In the genomic region with DNA sequence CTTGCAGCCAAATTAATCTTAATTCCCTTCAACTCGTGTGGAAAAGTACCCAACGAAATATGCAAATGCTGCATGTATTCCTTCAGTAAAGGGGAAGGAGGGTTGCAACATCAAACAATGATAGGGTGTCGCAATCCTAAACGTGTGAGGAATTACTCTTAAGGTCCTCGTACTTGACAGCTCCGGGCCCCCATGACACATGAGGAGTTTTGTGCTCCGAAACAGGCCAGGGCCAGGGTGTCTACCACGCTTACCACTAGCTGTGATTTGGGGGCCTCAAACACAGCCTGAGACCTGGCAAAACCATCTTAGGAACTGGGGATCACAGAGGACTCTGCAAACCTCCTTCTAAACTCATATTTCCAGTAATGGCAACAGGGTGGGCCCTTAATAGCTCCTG, we compare ENCODE assay signal across 14 cellular contexts. TPM values are rescaled to one million over a fixed set of nuclear protein-coding genes. Genes with fewer than 3 reads are reported as not detected.
DNase-seq lines count a peak whose midpoint lies in the region; ATAC-seq and TF ChIP-seq lines count a peak whose summit lies in the region.
"Had no signal": no experiment of that assay in that cellular context is flagged by ENCODE, and none has a peak within 500 bp of the region (broad histone marks: within the 10 kb centered on the region; RNA-seq: fewer than 3 reads in every experiment).

No MANE protein-coding gene starts in this region.

- WGBS in esophagus squamous epithelium, 2 donors = 21 to 44% methylated on average over 8 of the region's 8 CpGs

- H3K36me3 ChIP-seq in RWPE2 (ENCODE audit: low read depth) (no peaks in the 10 kb centered on the region), esophagus squamous epithelium (no peaks in the 10 kb centered on the region), osteoblast (ENCODE audit: insufficient read depth, low read length) (no peaks in the 10 kb centered on the region)
- H3K36me3 ChIP-seq: BE2C had no signal

- H3K4me2 ChIP-seq in osteoblast (ENCODE audit: insufficient read depth, low read length) = no peak overlapping the region

- intact Hi-C loops in esophagus squamous epithelium (cut with DNase I) (loop anchor here (5.0 to 10.0 kb wide), 2 partner anchors 54 to 167 kb away; no protein-coding TSS in a partner anchor), sciatic nerve (cut with DNase I) (no loop called here)

- H3K4me3 ChIP-seq in RWPE2 (ENCODE audit: severe bottlenecking) (no peak overlapping the region), esophagus squamous epithelium (peak overlapping the region in 1 of 4 donors; percentile 29), osteoblast (ENCODE audit: insufficient read depth, low read length) (no peak overlapping the region)

- no peak for TF ChIP-seq CTCF in RWPE2 (IDR thresholded peaks at IDR 0.05; ENCODE audit: poor library complexity, severe bottlenecking)
- TF ChIP-seq CTCF in esophagus squamous epithelium (IDR thresholded peaks at IDR 0.05) = no peak
- TF ChIP-seq CTCF in osteoblast (IDR thresholded peaks at IDR 0.05; ENCODE audit: extremely low read depth, low read depth, low read length) = no peak

- H3K4me1 ChIP-seq in RWPE2 (ENCODE audit: insufficient read depth, poor library complexity, severe bottlenecking) (peaks cover 29% of the 10 kb centered on the region), esophagus squamous epithelium (peaks cover 23 to 77% (median 48%) of the 10 kb centered on the region in 3 donors), osteoblast (ENCODE audit: insufficient read depth, low read length) (peaks cover 18% of the 10 kb centered on the region)
- H3K4me1 ChIP-seq: BE2C had no signal

- H3K27ac ChIP-seq in RWPE2 (ENCODE audit: poor library complexity, severe bottlenecking) (peak overlapping the region; percentile 45), esophagus squamous epithelium (peak overlapping the region; percentile 88 to 99 (median 93)), osteoblast (ENCODE audit: low read depth, low read length) (no peak overlapping the region)

- H2AFZ ChIP-seq in osteoblast (ENCODE audit: low read length) = peak overlapping the region; percentile 30

- DNase-seq in CD1c-positive myeloid dendritic cell (ENCODE audit: extremely low spot score) (peak; percentile 98), RWPE2 (ENCODE audit: low spot score) (no peak), esophagus squamous epithelium (lab: John Stamatoyannopoulos, UW) (no peak), osteoblast (ENCODE audit: insufficient read length, low spot score, missing footprints) (no peak), sciatic nerve (ENCODE audit: low spot score) (no peak), NCI-H524 (lab: John Stamatoyannopoulos, UW) (no peak), NCI-H2196 treated with DMSO at 0.1 percent for 48 hours (lab: John Stamatoyannopoulos, UW; ENCODE audit: unreplicated experiment) (no peak)
- DNase-seq: activated CD4-positive, alpha-beta T cell treated with anti-CD3 and anti-CD28 coated beads for 4 hours; activated naive CD8-positive, alpha-beta T cell treated with anti-CD3 and anti-CD28 coated beads for 36 hours; BE2C; naive B cell; NCI-H1105; PC-3 had no signal

- TF ChIP-seq POLR2A in esophagus squamous epithelium (IDR thresholded peaks at IDR 0.05) = peak in 1 of 4 donors; percentile 19

- H4K20me1 ChIP-seq in osteoblast (ENCODE audit: insufficient read depth, low read length) = no peaks in the 10 kb centered on the region

- H3K27me3 ChIP-seq in RWPE2 (ENCODE audit: insufficient read depth, poor library complexity, severe bottlenecking) = no peaks in the 10 kb centered on the region
- no peaks in the 10 kb centered on the region for H3K27me3 ChIP-seq in esophagus squamous epithelium
- H3K27me3 ChIP-seq in osteoblast (ENCODE audit: insufficient read depth, low read length) = no peaks in the 10 kb centered on the region
- H3K27me3 ChIP-seq: BE2C had no signal

- H3K9me3 ChIP-seq in RWPE2 (ENCODE audit: severe bottlenecking) (no peaks in the 10 kb centered on the region), esophagus squamous epithelium (no peaks in the 10 kb centered on the region), osteoblast (ENCODE audit: low read depth, low read length) (no peaks in the 10 kb centered on the region)
- H3K9me3 ChIP-seq: BE2C had no signal

- H3K79me2 ChIP-seq in osteoblast (ENCODE audit: insufficient read depth, low read length) = no peaks in the 10 kb centered on the region

- ATAC-seq in RWPE2 (ENCODE audit: low read depth) = no peak
- ATAC-seq in sciatic nerve = no peak
- no peak for ATAC-seq in GM19023 (IDR thresholded peaks at IDR 0.05; ENCODE audit: unreplicated experiment)
- ATAC-seq: PC-3 had no signal

RNA-seq across cellular contexts. Expression of gene FOS, which starts 20.4 kb away (rescaled TPM):
- 100 to 1,000 TPM in 1 of 4 donors, 10 to 100 TPM in 3; 62.2 to 181 (median 88.6) TPM for total RNA-seq in esophagus squamous epithelium
- 42.3 and 63.6 TPM in 2 replicates for total RNA-seq in osteoblast
- total RNA-seq in sciatic nerve = 209 TPM
